25 cellular contexts compared by ENCODE assay signal in the genomic region with DNA sequence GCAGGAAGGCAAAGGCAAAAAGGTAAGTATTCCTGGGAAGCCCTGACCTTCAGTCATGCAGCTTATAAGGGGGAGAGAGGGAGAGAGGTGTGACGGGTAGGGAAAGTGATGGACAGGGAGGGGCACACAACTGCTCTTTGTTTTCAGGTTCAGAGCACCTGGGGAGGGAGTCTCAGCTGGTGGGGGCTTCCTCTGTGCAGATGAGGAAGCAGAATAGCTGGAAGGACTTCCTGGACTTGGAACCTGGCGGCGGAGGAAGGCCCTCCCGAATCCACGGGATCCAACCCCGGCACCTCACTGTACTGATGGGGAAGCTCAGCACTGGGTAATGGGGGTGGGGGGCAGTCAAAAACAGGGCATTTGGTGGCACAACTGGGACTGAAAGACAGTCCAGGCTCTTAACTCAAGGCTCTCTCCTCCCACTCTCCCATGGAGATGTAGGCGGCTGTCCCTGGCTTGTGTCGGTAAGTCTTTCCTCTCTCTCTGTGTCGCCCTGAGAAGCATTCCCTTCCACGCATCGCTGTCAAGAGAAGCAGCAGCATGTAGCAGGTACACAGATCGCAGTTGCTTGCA. TPM values are rescaled to one million over a fixed set of nuclear protein-coding genes. Genes with fewer than 3 reads are reported as not detected.
DNase-seq lines count a peak whose midpoint lies in the region; ATAC-seq and TF ChIP-seq lines count a peak whose summit lies in the region.
"Had no signal": no experiment of that assay in that cellular context is flagged by ENCODE, and none has a peak within 500 bp of the region (broad histone marks: within the 10 kb centered on the region; RNA-seq: fewer than 3 reads in every experiment).

No MANE protein-coding gene starts in this region.

- peak overlapping the region; percentile 53 for H2AFZ ChIP-seq in osteoblast (ENCODE audit: low read length)

- no peaks in the 10 kb centered on the region for H3K9me3 ChIP-seq in osteoblast (ENCODE audit: low read depth, low read length)
- H3K9me3 ChIP-seq: body of pancreas, colonic mucosa had no signal

- no peak overlapping the region for H3K4me3 Mint-ChIP-seq in WTC11
- peak overlapping the region; percentile 17 for H3K4me3 Mint-ChIP-seq in glutamatergic neuron (ENCODE audit: unreplicated experiment)
- H3K4me3 Mint-ChIP-seq: activated CD4-positive, alpha-beta T cell treated with anti-CD3 and anti-CD28 coated beads, Interleukin-2, amount 10 ng/mL, durations not matched to agents 7 days and 5 days; activated naive CD8-positive, alpha-beta T cell treated with anti-CD3 and anti-CD28 coated beads, Interleukin-2, amount 50 U/mL, for 24 hours; memory B cell; naive thymus-derived CD8-positive, alpha-beta T cell; stimulated activated naive CD8-positive, alpha-beta T cell treated with anti-CD3 and anti-CD28 coated beads, Interleukin-15, Interleukin-2, amounts not matched to agents 100 ng/mL and 50 ng/mL, for 24 hours had no signal

- H3K36me3 ChIP-seq in osteoblast (ENCODE audit: insufficient read depth, low read length): no peaks in the 10 kb centered on the region
- H3K36me3 ChIP-seq: colonic mucosa had no signal

- no peaks in the 10 kb centered on the region for H4K20me1 ChIP-seq in osteoblast (ENCODE audit: insufficient read depth, low read length)

- H3K79me2 ChIP-seq in osteoblast (ENCODE audit: insufficient read depth, low read length): no peaks in the 10 kb centered on the region

- peak; percentile 2 for DNase-seq in AG08396 (ENCODE audit: low spot score)
- DNase-seq in WTC11 (ENCODE audit: low spot score): no peak
- no peak for DNase-seq in glutamatergic neuron
- DNase-seq in osteoblast (ENCODE audit: insufficient read length, low spot score, missing footprints): peak; percentile 60
- no peak for DNase-seq in central memory CD4-positive, alpha-beta T cell
- DNase-seq in SK-N-DZ (ENCODE audit: low spot score): no peak
- no peak for DNase-seq in effector CD4-positive, alpha-beta T cell
- DNase-seq: 8988T; activated CD4-positive, alpha-beta T cell treated with anti-CD3 and anti-CD28 coated beads, Interleukin-2, amount 10 ng/mL, durations not matched to agents 7 days and 5 days; activated effector memory CD4-positive, alpha-beta T cell treated with Interleukin-2 at 50 U/mL for 16 hours; activated naive CD8-positive, alpha-beta T cell treated with anti-CD3 and anti-CD28 coated beads, Interleukin-2, amount 50 U/mL, for 24 hours; body of pancreas; colonic mucosa; COR-L47; DND-41; hypothalamus; naive thymus-derived CD8-positive, alpha-beta T cell; NCI-H1417; NCI-H2107; NCI-H524; T-helper 1 cell had no signal

- peak; percentile 12; the same call in 1 of the 2 replicates for ATAC-seq in WTC11
- no peak for ATAC-seq in GM18517 (IDR thresholded peaks at IDR 0.05; ENCODE audit: unreplicated experiment)
- ATAC-seq: activated naive CD8-positive, alpha-beta T cell treated with anti-CD3 and anti-CD28 coated beads, Interleukin-2, amount 50 U/mL, for 24 hours; body of pancreas; naive thymus-derived CD8-positive, alpha-beta T cell; Right ventricle myocardium inferior had no signal

- H3K27ac Mint-ChIP-seq in WTC11: peak overlapping the region; percentile 89
- peak overlapping the region; percentile 13 for H3K27ac Mint-ChIP-seq in glutamatergic neuron (ENCODE audit: unreplicated experiment)
- H3K27ac Mint-ChIP-seq: activated CD4-positive, alpha-beta T cell treated with anti-CD3 and anti-CD28 coated beads, Interleukin-2, amount 10 ng/mL, durations not matched to agents 7 days and 5 days; activated naive CD8-positive, alpha-beta T cell treated with anti-CD3 and anti-CD28 coated beads, Interleukin-2, amount 50 U/mL, for 24 hours; memory B cell; stimulated activated naive CD8-positive, alpha-beta T cell treated with anti-CD3 and anti-CD28 coated beads, Interleukin-15, Interleukin-2, amounts not matched to agents 100 ng/mL and 50 ng/mL, for 24 hours had no signal

- peaks cover 20% of the 10 kb centered on the region for H3K4me1 Mint-ChIP-seq in WTC11
- peaks cover 13% of the 10 kb centered on the region for H3K4me1 Mint-ChIP-seq in glutamatergic neuron (ENCODE audit: low read depth, unreplicated experiment)
- H3K4me1 Mint-ChIP-seq: activated CD4-positive, alpha-beta T cell treated with anti-CD3 and anti-CD28 coated beads, Interleukin-2, amount 10 ng/mL, durations not matched to agents 7 days and 5 days; activated naive CD8-positive, alpha-beta T cell treated with anti-CD3 and anti-CD28 coated beads, Interleukin-2, amount 50 U/mL, for 24 hours; memory B cell had no signal

- H3K27ac ChIP-seq in osteoblast (ENCODE audit: low read depth, low read length): no peak overlapping the region
- H3K27ac ChIP-seq: body of pancreas, colonic mucosa had no signal

- no peak for TF ChIP-seq CTCF in WTC11 (IDR thresholded peaks at IDR 0.05)
- no peak for TF ChIP-seq CTCF in glutamatergic neuron (IDR thresholded peaks at IDR 0.05; ENCODE audit: partially characterized antibody, unreplicated experiment)
- TF ChIP-seq CTCF in osteoblast (IDR thresholded peaks at IDR 0.05; ENCODE audit: extremely low read depth, low read depth, low read length): no peak

- POLR2A ChIA-PET in WTC11 (lab: Charles Lee): no interaction called here

- no peaks in the 10 kb centered on the region for H3K36me3 Mint-ChIP-seq in WTC11
- no peaks in the 10 kb centered on the region for H3K36me3 Mint-ChIP-seq in glutamatergic neuron (ENCODE audit: unreplicated experiment)
- H3K36me3 Mint-ChIP-seq: memory B cell had no signal

- no peak overlapping the region for H3K4me3 ChIP-seq in osteoblast (ENCODE audit: insufficient read depth, low read length)
- H3K4me3 ChIP-seq: body of pancreas, colonic mucosa had no signal

- no peaks in the 10 kb centered on the region for H3K9me3 Mint-ChIP-seq in WTC11
- peaks cover 4% of the 10 kb centered on the region for H3K9me3 Mint-ChIP-seq in glutamatergic neuron (ENCODE audit: unreplicated experiment)
- H3K9me3 Mint-ChIP-seq: activated CD4-positive, alpha-beta T cell treated with anti-CD3 and anti-CD28 coated beads, Interleukin-2, amount 10 ng/mL, durations not matched to agents 7 days and 5 days; activated naive CD8-positive, alpha-beta T cell treated with anti-CD3 and anti-CD28 coated beads, Interleukin-2, amount 50 U/mL, for 24 hours; memory B cell; naive thymus-derived CD8-positive, alpha-beta T cell; stimulated activated naive CD8-positive, alpha-beta T cell treated with anti-CD3 and anti-CD28 coated beads, Interleukin-15, Interleukin-2, amounts not matched to agents 100 ng/mL and 50 ng/mL, for 24 hours had no signal

- H3K27me3 Mint-ChIP-seq in WTC11 (ENCODE audit: low read depth): no peaks in the 10 kb centered on the region; the same call in 1 of the 2 replicates
- H3K27me3 Mint-ChIP-seq in glutamatergic neuron (ENCODE audit: unreplicated experiment): peaks cover 3% of the 10 kb centered on the region
- H3K27me3 Mint-ChIP-seq: activated CD4-positive, alpha-beta T cell treated with anti-CD3 and anti-CD28 coated beads, Interleukin-2, amount 10 ng/mL, durations not matched to agents 7 days and 5 days had no signal

- H3K4me2 ChIP-seq in osteoblast (ENCODE audit: insufficient read depth, low read length): peak overlapping the region; percentile 34

- peaks cover 16% of the 10 kb centered on the region for H3K4me1 ChIP-seq in osteoblast (ENCODE audit: insufficient read depth, low read length)
- H3K4me1 ChIP-seq: body of pancreas, colonic mucosa had no signal

- CTCF ChIA-PET in WTC11 (lab: Charles Lee): interaction anchor here (1.0 to 1.5 kb wide), 4 partner anchors 8 to 95 kb away, joined by 3 to 5 read pairs (median 4); no protein-coding TSS in a partner anchor

- H3K27me3 ChIP-seq in osteoblast (ENCODE audit: insufficient read depth, low read length): no peaks in the 10 kb centered on the region
- H3K27me3 ChIP-seq: body of pancreas, colonic mucosa had no signal

TF ChIP-seq in WTC11, 78 proteins besides CTCF, POLR2A, EP300 and RAD21 (continues in another document):
- no peak for TF ChIP-seq TCF7 (CRISPR knock-in tag; IDR thresholded peaks at IDR 0.05; ENCODE audit: low read depth)
- no peak for TF ChIP-seq ZNF263 (CRISPR knock-in tag; IDR thresholded peaks at IDR 0.05; ENCODE audit: low read depth)
- TF ChIP-seq NFATC4 (CRISPR knock-in tag; IDR thresholded peaks at IDR 0.05): no peak
- TF ChIP-seq RELA (CRISPR knock-in tag; IDR thresholded peaks at IDR 0.05; ENCODE audit: borderline replicate concordance): no peak
- no peak for TF ChIP-seq NFYB (CRISPR knock-in tag; conservative IDR thresholded peaks at IDR 0.05; ENCODE audit: low read depth)
- TF ChIP-seq, protein P1, sequence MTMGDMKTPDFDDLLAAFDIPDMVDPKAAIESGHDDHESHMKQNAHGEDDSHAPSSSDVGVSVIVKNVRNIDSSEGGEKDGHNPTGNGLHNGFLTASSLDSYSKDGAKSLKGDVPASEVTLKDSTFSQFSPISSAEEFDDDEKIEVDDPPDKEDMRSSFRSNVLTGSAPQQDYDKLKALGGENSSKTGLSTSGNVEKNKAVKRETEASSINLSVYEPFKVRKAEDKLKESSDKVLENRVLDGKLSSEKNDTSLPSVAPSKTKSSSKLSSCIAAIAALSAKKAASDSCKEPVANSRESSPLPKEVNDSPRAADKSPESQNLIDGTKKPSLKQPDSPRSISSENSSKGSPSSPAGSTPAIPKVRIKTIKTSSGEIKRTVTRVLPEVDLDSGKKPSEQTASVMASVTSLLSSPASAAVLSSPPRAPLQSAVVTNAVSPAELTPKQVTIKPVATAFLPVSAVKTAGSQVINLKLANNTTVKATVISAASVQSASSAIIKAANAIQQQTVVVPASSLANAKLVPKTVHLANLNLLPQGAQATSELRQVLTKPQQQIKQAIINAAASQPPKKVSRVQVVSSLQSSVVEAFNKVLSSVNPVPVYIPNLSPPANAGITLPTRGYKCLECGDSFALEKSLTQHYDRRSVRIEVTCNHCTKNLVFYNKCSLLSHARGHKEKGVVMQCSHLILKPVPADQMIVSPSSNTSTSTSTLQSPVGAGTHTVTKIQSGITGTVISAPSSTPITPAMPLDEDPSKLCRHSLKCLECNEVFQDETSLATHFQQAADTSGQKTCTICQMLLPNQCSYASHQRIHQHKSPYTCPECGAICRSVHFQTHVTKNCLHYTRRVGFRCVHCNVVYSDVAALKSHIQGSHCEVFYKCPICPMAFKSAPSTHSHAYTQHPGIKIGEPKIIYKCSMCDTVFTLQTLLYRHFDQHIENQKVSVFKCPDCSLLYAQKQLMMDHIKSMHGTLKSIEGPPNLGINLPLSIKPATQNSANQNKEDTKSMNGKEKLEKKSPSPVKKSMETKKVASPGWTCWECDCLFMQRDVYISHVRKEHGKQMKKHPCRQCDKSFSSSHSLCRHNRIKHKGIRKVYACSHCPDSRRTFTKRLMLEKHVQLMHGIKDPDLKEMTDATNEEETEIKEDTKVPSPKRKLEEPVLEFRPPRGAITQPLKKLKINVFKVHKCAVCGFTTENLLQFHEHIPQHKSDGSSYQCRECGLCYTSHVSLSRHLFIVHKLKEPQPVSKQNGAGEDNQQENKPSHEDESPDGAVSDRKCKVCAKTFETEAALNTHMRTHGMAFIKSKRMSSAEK (CRISPR knock-in tag; IDR thresholded peaks at IDR 0.05; ENCODE audit: borderline replicate concordance): no peak
- TF ChIP-seq CREB1 (CRISPR knock-in tag; IDR thresholded peaks at IDR 0.05): no peak

RNA-seq across cellular contexts. Expression of a gene that starts 11.9 kb away (rescaled TPM):
- total RNA-seq in WTC11 (2021) (2.1 to 2.8 TPM (median 2.3 TPM) in 3 replicates), glutamatergic neuron (ENCODE audit: unreplicated experiment) (1.4 TPM), osteoblast (1.8 TPM in 2 replicates)
- polyA plus RNA-seq in SK-N-DZ (2014; cell fraction: cytosol; rRNA removed): 0.03 and 0.24 TPM in 2 replicates
- 0.58 and 1.6 TPM in 2 replicates for polyA plus RNA-seq in SK-N-DZ (2014; cell fraction: nucleus; rRNA removed)
- polyA plus RNA-seq: naive thymus-derived CD8-positive, alpha-beta T cell had no signal

Comparison
In these comparisons a context has a peak if more than half of its experiments do, and no peak if none do; other contexts are left out.
1. DNase-seq: peak in AG08396 (single experiment) and osteoblast (single experiment); none in WTC11 (single experiment), glutamatergic neuron (single experiment), central memory CD4-positive, alpha-beta T cell (single experiment), SK-N-DZ (single experiment) and effector CD4-positive, alpha-beta T cell (single experiment).